Comparison of ENCODE assay signal across 8 cellular contexts in genomic region chr12:96194572-96194889, GRCh38. TPM values are rescaled to one million over a fixed set of nuclear protein-coding genes. Genes with fewer than 3 reads are reported as not detected.
DNase-seq lines count a peak whose midpoint lies in the region; ATAC-seq and TF ChIP-seq lines count a peak whose summit lies in the region.

No MANE protein-coding gene starts in this region.

- peaks cover 9% of the 10 kb centered on the region for H3K36me3 Mint-ChIP-seq in CD8-positive, alpha-beta T cell

- peak overlapping the region; percentile 99 for H3K27ac Mint-ChIP-seq in CD8-positive, alpha-beta T cell

- 0 to 1% methylated on average over 7 to 24 of the region's 24 CpGs for WGBS in GM23248 (ENCODE audit: low coverage in 1 of 2, low lambda C conversion rate in 2 of 2, missing lambda C conversion rate in 2 of 2), 2 experiments
- 0% methylated on average over 7 to 12 of the region's 24 CpGs for WGBS in testis, 2 donors

- H3K9ac ChIP-seq in GM23248 = peak overlapping the region; percentile 99

- no peak for TF ChIP-seq POLR2A in testis (IDR thresholded peaks at IDR 0.05)

- H3K4me3 Mint-ChIP-seq in CD8-positive, alpha-beta T cell = peak overlapping the region; percentile 97

- H3F3A ChIP-seq in GM23248 (ENCODE audit: insufficient read depth) = peaks cover 58% of the 10 kb centered on the region

- no peak overlapping the region; the same call in 1 of the 2 replicates for H2AFZ ChIP-seq in GM23248

- intact Hi-C loops in CD8-positive, alpha-beta T cell (cut with DNase I, micrococcal nuclease) = loop anchor here (2.0 to 10.0 kb wide), 5 partner anchors 20 to 712 kb away; partner anchors contain the start of genes NEDD1 (in 2 of the 2) and CDK17 (in 1 of the 2)
- intact Hi-C loops in testis (cut with DNase I; ENCODE audit: low total_unique reads) = no loop called here

- no peaks in the 10 kb centered on the region for H3K27me3 Mint-ChIP-seq in CD8-positive, alpha-beta T cell (ENCODE audit: low read depth)

- peaks cover 43% of the 10 kb centered on the region for H3K4me1 ChIP-seq in CD8-positive, alpha-beta T cell (ENCODE audit: insufficient read depth, low read length)
- peaks cover 22% of the 10 kb centered on the region for H3K4me1 ChIP-seq in GM23248 (ENCODE audit: insufficient read depth)
- peaks cover 7% of the 10 kb centered on the region for H3K4me1 ChIP-seq in testis

- H3K4me3 ChIP-seq in CD8-positive, alpha-beta T cell (ENCODE audit: low read depth, low read length) = peak overlapping the region; percentile 75
- H3K4me3 ChIP-seq in GM23248 (peak overlapping the region; percentile 91), WERI-Rb-1 (ENCODE audit: low read depth, low read length) (peak overlapping the region; percentile 77), iPS-18c (ENCODE audit: insufficient read depth, low read depth, low read length) (peak overlapping the region; percentile 62), testis (peak overlapping the region; percentile 64 to 73)

- H3K9me3 ChIP-seq in CD8-positive, alpha-beta T cell (ENCODE audit: low read length) = no peaks in the 10 kb centered on the region
- H3K9me3 ChIP-seq in GM23248 (ENCODE audit: low read depth) (no peaks in the 10 kb centered on the region), WERI-Rb-1 (ENCODE audit: severe bottlenecking) (no peaks in the 10 kb centered on the region), iPS-18c (ENCODE audit: control insufficient read depth, insufficient read depth, low read length) (peaks cover 2% of the 10 kb centered on the region), testis (no peaks in the 10 kb centered on the region)

- peaks cover 28% of the 10 kb centered on the region for H3K79me2 ChIP-seq in GM23248 (ENCODE audit: insufficient read depth)

- in situ Hi-C loops in GM23248 (cut with MboI) = no loop called here

- H3K4me1 Mint-ChIP-seq in CD8-positive, alpha-beta T cell (ENCODE audit: low read depth) = peaks cover 62% of the 10 kb centered on the region

- no peak for TF ChIP-seq CTCF in CD8-positive, alpha-beta T cell (IDR thresholded peaks at IDR 0.05)
- no peak for TF ChIP-seq CTCF in WERI-Rb-1 (IDR thresholded peaks at IDR 0.05; ENCODE audit: low read depth, low read length)
- no peak for TF ChIP-seq CTCF in testis (IDR thresholded peaks at IDR 0.05)

- no peaks in the 10 kb centered on the region for H3K9me3 Mint-ChIP-seq in CD8-positive, alpha-beta T cell

- no peak for DNase-seq in CD8-positive, alpha-beta T cell
- DNase-seq in GM23248 (no peak), WERI-Rb-1 (no peak), testis (no peak), T1000 (lab: John Stamatoyannopoulos, UW) (no peak), anterior cingulate cortex (lab: John Stamatoyannopoulos, UW) (no peak)
- DNase-seq in stimulated activated naive CD4-positive, alpha-beta T cell (lab: John Stamatoyannopoulos, UW) = no peak

- H3K27me3 ChIP-seq in CD8-positive, alpha-beta T cell (ENCODE audit: insufficient read depth, low read length) = no peaks in the 10 kb centered on the region
- H3K27me3 ChIP-seq in GM23248 (replicated peaks; ENCODE audit: insufficient read depth) = no peaks in the 10 kb centered on the region
- H3K27me3 ChIP-seq in WERI-Rb-1 (ENCODE audit: insufficient read depth, low read depth, severe bottlenecking) = no peaks in the 10 kb centered on the region
- H3K27me3 ChIP-seq in testis = no peaks in the 10 kb centered on the region

- H4K20me1 ChIP-seq in GM23248 (ENCODE audit: insufficient read depth) = no peaks in the 10 kb centered on the region

- CTCF ChIA-PET in CD8-positive, alpha-beta T cell (lab: Charles Lee) = interaction anchor here (1.2 kb wide), 1 partner anchor 21 kb away, joined by 6 read pairs; no protein-coding TSS in a partner anchor

- ATAC-seq in CD8-positive, alpha-beta T cell = peak; percentile 0

- POLR2A ChIA-PET in CD8-positive, alpha-beta T cell (lab: Charles Lee) = interaction anchor here (1.7 kb wide), 1 partner anchor 15 kb away, joined by 10 read pairs; no protein-coding TSS in a partner anchor

- no peaks in the 10 kb centered on the region for H3K9me2 ChIP-seq in GM23248 (ENCODE audit: insufficient read depth)

- H3K4me2 ChIP-seq in GM23248 (ENCODE audit: unreplicated experiment) = peak overlapping the region; percentile 69

- H3K36me3 ChIP-seq in CD8-positive, alpha-beta T cell (ENCODE audit: insufficient read depth, low read length) = no peaks in the 10 kb centered on the region
- no peaks in the 10 kb centered on the region for H3K36me3 ChIP-seq in GM23248 (ENCODE audit: low read depth)
- H3K36me3 ChIP-seq in WERI-Rb-1 = no peaks in the 10 kb centered on the region
- no peaks in the 10 kb centered on the region for H3K36me3 ChIP-seq in testis (ENCODE audit: low read depth, missing control alignments)

- peak overlapping the region; percentile 55 for H3K27ac ChIP-seq in CD8-positive, alpha-beta T cell (ENCODE audit: low read depth, low read length)
- peak overlapping the region; percentile 72 for H3K27ac ChIP-seq in GM23248
- no peak overlapping the region for H3K27ac ChIP-seq in WERI-Rb-1
- peak overlapping the region in 1 of 2 donors; percentile 80 for H3K27ac ChIP-seq in testis

RNA-seq across cellular contexts. Expression of gene ELK3, which starts 0.4 kb away (rescaled TPM):
- 10 to 100 TPM; 11.2 to 11.6 TPM for total RNA-seq in CD8-positive, alpha-beta T cell
- total RNA-seq in GM23248 (2014; rRNA removed; shearing (Covaris generic)) = 27.1 and 31.9 TPM in 2 replicates
- polyA plus RNA-seq in GM23248 (2016; fragmentation: Nextera tagmentation; extraction: Ambion mirVana) = 48.9 and 51.9 TPM in 2 replicates
- total RNA-seq in testis = 10 to 100 TPM; 11.3 to 15.4 TPM
- polyA plus RNA-seq in testis (ENCODE audit: insufficient read depth, low read depth, low replicate concordance) = 17.1 TPM
